ENCODE assay signal across 30 cellular contexts in the genomic region with DNA sequence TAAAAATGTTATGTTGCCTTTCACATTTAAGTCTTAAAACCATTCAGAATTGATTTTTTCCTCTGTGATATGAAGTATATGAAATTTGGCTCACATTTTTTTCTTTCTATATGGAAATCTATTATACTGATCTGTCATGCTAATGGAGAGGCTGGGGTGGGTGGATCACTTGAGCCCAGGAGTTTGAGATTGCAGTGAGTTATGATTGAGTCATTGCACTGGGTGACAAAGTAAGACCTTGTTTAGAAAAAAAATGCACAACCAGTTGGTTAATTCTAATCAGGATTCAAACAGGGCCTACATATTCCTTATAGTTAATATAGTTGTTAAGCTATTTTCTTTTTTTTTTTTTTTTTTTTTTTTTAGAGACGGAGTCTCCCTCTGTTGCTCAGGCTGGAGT. TPM values are rescaled to one million over a fixed set of nuclear protein-coding genes. Genes with fewer than 3 reads are reported as not detected.
DNase-seq lines count a peak whose midpoint lies in the region; ATAC-seq and TF ChIP-seq lines count a peak whose summit lies in the region.
"Had no signal": no experiment of that assay in that cellular context is flagged by ENCODE, and none has a peak within 500 bp of the region (broad histone marks: within the 10 kb centered on the region; RNA-seq: fewer than 3 reads in every experiment).

No MANE protein-coding gene starts in this region.

- H3K18ac ChIP-seq in mesenchymal stem cell (ENCODE audit: low read depth in 1 of 2, low read length in 2 of 2): no peak overlapping the region

- H2BK12ac ChIP-seq in mesenchymal stem cell (ENCODE audit: low read length in 2 of 2): no peak overlapping the region

- no peaks in the 10 kb centered on the region for H3K9me3 ChIP-seq in HCT116 (ENCODE audit: control insufficient read depth in 1 of 2, insufficient read depth in 1 of 2, low read depth in 1 of 2, low read length in 2 of 2)
- H3K9me3 ChIP-seq in mesenchymal stem cell (ENCODE audit: control insufficient read depth, low read length): no peaks in the 10 kb centered on the region
- H3K9me3 ChIP-seq: mucosa of descending colon had no signal

- H3K27me3 ChIP-seq in HCT116 (ENCODE audit: insufficient read depth, low read length) (no peaks in the 10 kb centered on the region), mesenchymal stem cell (ENCODE audit: control insufficient read depth in 1 of 2, insufficient read depth in 1 of 2, low read length in 2 of 2) (no peaks in the 10 kb centered on the region)

- ATAC-seq in HCT116 (no peak), HG03159 (IDR thresholded peaks at IDR 0.05; ENCODE audit: unreplicated experiment) (no peak), GM21786 (IDR thresholded peaks at IDR 0.05; ENCODE audit: unreplicated experiment) (no peak)
- ATAC-seq: activated CD4-positive, CD25-positive, alpha-beta regulatory T cell treated with anti-CD3 and anti-CD28 coated beads, Interleukin-2, amount 50 U/mL, for 24 hours; GM23338; HepG2; left cardiac atrium; mucosa of descending colon; natural killer cell; stimulated activated memory B cell treated with anti-CD40 and anti-IgM and Interleukin-4, amounts not matched to agents 10 μg/mL and 1 μg/mL and 100 μg/mL, for 72 hours had no signal

- no peak overlapping the region for H4K8ac ChIP-seq in mesenchymal stem cell (ENCODE audit: low read length)

- no peak overlapping the region for H4K91ac ChIP-seq in mesenchymal stem cell (ENCODE audit: low read length)

- intact Hi-C loops in HCT116 (cut with micrococcal nuclease): no loop called here

- H3K4me3 ChIP-seq in HCT116 (replicated peaks in 1 of 2; ENCODE audit: low read depth in 1 of 2, low read length in 2 of 2) (no peak overlapping the region), fibroblast of mammary gland (ENCODE audit: control insufficient read depth, low read depth, low read length) (no peak overlapping the region), mesenchymal stem cell (ENCODE audit: insufficient read depth in 1 of 2, low read depth in 1 of 2, low read length in 2 of 2) (no peak overlapping the region)
- H3K4me3 ChIP-seq: GM23338, lung, mucosa of descending colon, SK-N-MC, skin epidermis had no signal

- H3K9ac ChIP-seq in HCT116 (ENCODE audit: low read length): no peak overlapping the region
- no peak overlapping the region for H3K9ac ChIP-seq in mesenchymal stem cell (ENCODE audit: low read length)

- H3K4me1 ChIP-seq in HCT116 (ENCODE audit: control insufficient read depth in 1 of 2, insufficient read depth in 2 of 2, low read length in 2 of 2) (no peaks in the 10 kb centered on the region), mesenchymal stem cell (ENCODE audit: control insufficient read depth, insufficient read depth, low read depth, low read length) (no peaks in the 10 kb centered on the region)

- no TSS peak for BruUV-seq in HCT116 (replicated peaks; lab: Mats Ljungman, UMichigan)

- TF ChIP-seq POLR2A in HCT116 (IDR thresholded peaks at IDR 0.05; ENCODE audit: borderline replicate concordance, extremely low read depth, insufficient read depth, insufficient read length): no peak

- H2BK120ac ChIP-seq in mesenchymal stem cell (ENCODE audit: low read depth, low read length): no peak overlapping the region

- no peak overlapping the region for H2BK5ac ChIP-seq in mesenchymal stem cell (ENCODE audit: low read depth, low read length, poor library complexity, severe bottlenecking)

- H3K79me2 ChIP-seq in HCT116 (ENCODE audit: insufficient read depth, low read length): no peaks in the 10 kb centered on the region

- no peak for TF ChIP-seq CTCF in HCT116 (IDR thresholded peaks at IDR 0.05 in 2 of 3, conservative IDR thresholded peaks at IDR 0.05 in 1 of 3; ENCODE audit: borderline replicate concordance in 1 of 3, insufficient read depth in 1 of 3, low read depth in 2 of 3, low read length in 2 of 3)
- TF ChIP-seq CTCF in fibroblast of mammary gland (conservative IDR thresholded peaks at IDR 0.05; ENCODE audit: control insufficient read depth, insufficient read depth, low read depth, low read length): no peak

- POLR2A ChIA-PET in HCT116 (lab: Charles Lee): no interaction called here

- H3K23ac ChIP-seq in mesenchymal stem cell (ENCODE audit: low read length in 2 of 2): no peak overlapping the region

- no peaks in the 10 kb centered on the region for H3K79me1 ChIP-seq in mesenchymal stem cell (replicated peaks; ENCODE audit: low read length, poor library complexity, severe bottlenecking)

- RAD21 ChIA-PET in HCT116 (lab: Charles Lee; ENCODE audit: low non-redundant PET in 1 of 2, low total read pairs in 2 of 2, uncharacterized antibody in 2 of 2, unreplicated experiment in 2 of 2): no interaction called here

- H3K27ac ChIP-seq in HCT116 (ENCODE audit: low read depth, low read length): no peak overlapping the region
- no peak overlapping the region for H3K27ac ChIP-seq in mesenchymal stem cell (ENCODE audit: low read length, poor library complexity, severe bottlenecking)
- H3K27ac ChIP-seq: HL-60, SK-N-MC, skin epidermis had no signal

- H3K14ac ChIP-seq in mesenchymal stem cell (ENCODE audit: low read length in 2 of 2): no peak overlapping the region

- DNase-seq in HCT116 (ENCODE audit: low read depth, low spot score) (peak; percentile 12), RKO (ENCODE audit: low spot score) (peak; percentile 62), fibroblast of mammary gland (ENCODE audit: low read depth) (peak; percentile 49), stromal cell of bone marrow (ENCODE audit: low read depth) (peak; percentile 13), mesenchymal stem cell (no peak)
- DNase-seq: activated CD4-positive, alpha-beta T cell treated with anti-CD3 and anti-CD28 coated beads, Interleukin-2, amount 50 U/mL, for 48 hours; activated naive CD4-positive, alpha-beta T cell treated with Interleukin-2 at 50 U/mL for 16 hours; C1 segment of cervical spinal cord; GF-D8; hippocampal formation; left cardiac atrium; mucosa of descending colon; MV-4-11; natural killer cell; NCI-H1436 treated with DMSO at 0.1 percent for 48 hours; NCI-H446 treated with DMSO at 0.1 percent for 48 hours; substantia nigra had no signal

- no peak overlapping the region for H3K4me2 ChIP-seq in HCT116 (ENCODE audit: low read length)
- no peak overlapping the region for H3K4me2 ChIP-seq in mesenchymal stem cell (ENCODE audit: low read length, poor library complexity, severe bottlenecking)
- H3K4me2 ChIP-seq: GM23338 had no signal

- H2BK15ac ChIP-seq in mesenchymal stem cell (ENCODE audit: low read depth, poor library complexity, severe bottlenecking): no peak overlapping the region

- H4K20me1 ChIP-seq in HCT116 (ENCODE audit: insufficient read depth): no peaks in the 10 kb centered on the region

- no peak for TF ChIP-seq RAD21 in HCT116 (IDR thresholded peaks at IDR 0.05; ENCODE audit: low read depth)

- H3K9me2 ChIP-seq in HCT116 (ENCODE audit: insufficient read depth): no peaks in the 10 kb centered on the region

- no peak overlapping the region for H3K4ac ChIP-seq in mesenchymal stem cell (ENCODE audit: low read depth in 1 of 2, low read length in 2 of 2)

- no peak overlapping the region for H2AK5ac ChIP-seq in mesenchymal stem cell (ENCODE audit: low read length, severe bottlenecking)

- WGBS in mesenchymal stem cell: no CpG with 5 or more reads among the region's 1 CpG

- H2AFZ ChIP-seq in HCT116 (ENCODE audit: low read depth, low read length, poor library complexity, severe bottlenecking): no peak overlapping the region
- no peak overlapping the region for H2AFZ ChIP-seq in mesenchymal stem cell (ENCODE audit: low read depth, low read length)
- H2AFZ ChIP-seq: GM23338 had no signal

- H3K36me3 ChIP-seq in HCT116 (ENCODE audit: control insufficient read depth in 1 of 2, insufficient read depth in 2 of 2, low read length in 2 of 2): no peaks in the 10 kb centered on the region
- H3K36me3 ChIP-seq in mesenchymal stem cell (ENCODE audit: control insufficient read depth in 1 of 2, insufficient read depth in 2 of 2, low read depth in 1 of 2, low read length in 2 of 2): no peaks in the 10 kb centered on the region

- CTCF ChIA-PET in HCT116 (lab: Charles Lee): no interaction called here

TF ChIP-seq in HCT116, 20 proteins besides CTCF, POLR2A, EP300 and RAD21 (continues in another document):
- TF ChIP-seq ZFX (IDR thresholded peaks at IDR 0.05): no peak
- TF ChIP-seq ELF1 (IDR thresholded peaks at IDR 0.05; ENCODE audit: borderline replicate concordance, low read depth): no peak
- no peak for TF ChIP-seq ZNF274 (IDR thresholded peaks at IDR 0.05; ENCODE audit: low read depth, low read length)
- TF ChIP-seq, protein P1, sequence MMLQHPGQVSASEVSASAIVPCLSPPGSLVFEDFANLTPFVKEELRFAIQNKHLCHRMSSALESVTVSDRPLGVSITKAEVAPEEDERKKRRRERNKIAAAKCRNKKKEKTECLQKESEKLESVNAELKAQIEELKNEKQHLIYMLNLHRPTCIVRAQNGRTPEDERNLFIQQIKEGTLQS (IDR thresholded peaks at IDR 0.05): no peak
- TF ChIP-seq SIN3A (IDR thresholded peaks at IDR 0.05; ENCODE audit: low read depth): no peak
- no peak for TF ChIP-seq CBX3 (IDR thresholded peaks at IDR 0.05; ENCODE audit: low read depth)
- TF ChIP-seq, protein P2, sequence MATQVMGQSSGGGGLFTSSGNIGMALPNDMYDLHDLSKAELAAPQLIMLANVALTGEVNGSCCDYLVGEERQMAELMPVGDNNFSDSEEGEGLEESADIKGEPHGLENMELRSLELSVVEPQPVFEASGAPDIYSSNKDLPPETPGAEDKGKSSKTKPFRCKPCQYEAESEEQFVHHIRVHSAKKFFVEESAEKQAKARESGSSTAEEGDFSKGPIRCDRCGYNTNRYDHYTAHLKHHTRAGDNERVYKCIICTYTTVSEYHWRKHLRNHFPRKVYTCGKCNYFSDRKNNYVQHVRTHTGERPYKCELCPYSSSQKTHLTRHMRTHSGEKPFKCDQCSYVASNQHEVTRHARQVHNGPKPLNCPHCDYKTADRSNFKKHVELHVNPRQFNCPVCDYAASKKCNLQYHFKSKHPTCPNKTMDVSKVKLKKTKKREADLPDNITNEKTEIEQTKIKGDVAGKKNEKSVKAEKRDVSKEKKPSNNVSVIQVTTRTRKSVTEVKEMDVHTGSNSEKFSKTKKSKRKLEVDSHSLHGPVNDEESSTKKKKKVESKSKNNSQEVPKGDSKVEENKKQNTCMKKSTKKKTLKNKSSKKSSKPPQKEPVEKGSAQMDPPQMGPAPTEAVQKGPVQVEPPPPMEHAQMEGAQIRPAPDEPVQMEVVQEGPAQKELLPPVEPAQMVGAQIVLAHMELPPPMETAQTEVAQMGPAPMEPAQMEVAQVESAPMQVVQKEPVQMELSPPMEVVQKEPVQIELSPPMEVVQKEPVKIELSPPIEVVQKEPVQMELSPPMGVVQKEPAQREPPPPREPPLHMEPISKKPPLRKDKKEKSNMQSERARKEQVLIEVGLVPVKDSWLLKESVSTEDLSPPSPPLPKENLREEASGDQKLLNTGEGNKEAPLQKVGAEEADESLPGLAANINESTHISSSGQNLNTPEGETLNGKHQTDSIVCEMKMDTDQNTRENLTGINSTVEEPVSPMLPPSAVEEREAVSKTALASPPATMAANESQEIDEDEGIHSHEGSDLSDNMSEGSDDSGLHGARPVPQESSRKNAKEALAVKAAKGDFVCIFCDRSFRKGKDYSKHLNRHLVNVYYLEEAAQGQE (IDR thresholded peaks at IDR 0.05; ENCODE audit: low read depth): no peak

RNA-seq across cellular contexts. Expression of gene IQCJ, which starts 36.8 kb away (rescaled TPM):
- total RNA-seq in HCT116 (2021; ENCODE audit: unreplicated experiment): not detected
- 0.04 TPM in 1 of 2 replicates, not detected in the other for polyA plus RNA-seq in HCT116 (2012)
- 0.26 TPM for polyA plus RNA-seq in mesenchymal stem cell (2013, experiment 1 of 2)
- 0.16 TPM for polyA plus RNA-seq in mesenchymal stem cell (2013, experiment 2 of 2)
- total RNA-seq: dermis microvascular lymphatic vessel endothelial cell; GM23338; HepG2; natural killer cell; T-helper 1 cell treated with Interleukin-12 subunit alpha and Interleukin-12 subunit beta and Interleukin-4 antibody, amounts not matched to agents 30 ng/mL and 1 ng/mL, for 36 hours had no signal
- polyA plus RNA-seq: adipose tissue, GM23338, HepG2, lung had no signal
